In genomic region chr1:37031419-37031818, GRCh38 we compare ENCODE assay signal across 25 cellular contexts. TPM values are rescaled to one million over a fixed set of nuclear protein-coding genes. Genes with fewer than 3 reads are reported as not detected.
"Had no signal": no experiment of that assay in that cellular context is flagged by ENCODE, and none has a peak within 500 bp of the region (broad histone marks: within the 10 kb centered on the region; RNA-seq: fewer than 3 reads in every experiment).

No MANE protein-coding gene starts in this region.

- DNase-seq: esophagus squamous epithelium; foreskin fibroblast; left colon; left ventricle myocardium superior; mesenchymal stem cell; midbrain; occipital lobe; sigmoid colon; stimulated activated CD4-positive, alpha-beta T cell treated with anti-CD3 and anti-CD28 coated beads, Interleukin-2, amount 100 ng/mL, for 24 hours; stimulated activated CD4-positive, alpha-beta T cell treated with anti-CD3 and anti-CD28 coated beads, Interleukin-4, amount 100 ng/mL, for 4 hours; stimulated activated naive B cell treated with anti-CD40 and anti-IgM and Interleukin-4, amounts not matched to agents 10 μg/mL and 1 μg/mL and 100 μg/mL, for 72 hours; stimulated activated naive CD8-positive, alpha-beta T cell treated with anti-CD3 and anti-CD28 coated beads, Interleukin-15, amount 100 ng/mL, for 72 hours; testis; upper lobe of right lung had no signal

- H3K27ac Mint-ChIP-seq: dendritic cell treated with granulocyte-macrophage colony-stimulating factor and Interleukin-4, amounts not matched to agents 40 ng/mL and 50 ng/mL, for 4 days; nephron; stimulated activated naive B cell treated with anti-CD40 and anti-IgM and Interleukin-4, amounts not matched to agents 10 μg/mL and 1 μg/mL and 100 μg/mL, for 72 hours; stimulated activated naive CD8-positive, alpha-beta T cell treated with anti-CD3 and anti-CD28 coated beads, Interleukin-15, amount 100 ng/mL, for 72 hours had no signal

- H3K36me3 Mint-ChIP-seq: stimulated activated naive B cell treated with anti-CD40 and anti-IgM and Interleukin-4, amounts not matched to agents 10 μg/mL and 1 μg/mL and 100 μg/mL, for 72 hours had no signal

- H3K27me3 ChIP-seq: testis, vagina had no signal

- H3K36me3 ChIP-seq: esophagus squamous epithelium, gastroesophageal sphincter, right atrium auricular region, sigmoid colon, tibial nerve, upper lobe of right lung, vagina had no signal

- H3K4me1 ChIP-seq: upper lobe of right lung had no signal

- H3K4me3 ChIP-seq: esophagus squamous epithelium, hepatocyte, lung, right atrium auricular region, skin epidermis, testis, upper lobe of right lung, vagina had no signal

- H3K27ac ChIP-seq: esophagus squamous epithelium, gastroesophageal sphincter, hepatocyte, right atrium auricular region, sigmoid colon, skin epidermis, testis, upper lobe of right lung, vagina had no signal

- H3K9me3 Mint-ChIP-seq: dendritic cell treated with granulocyte-macrophage colony-stimulating factor and Interleukin-4, amounts not matched to agents 40 ng/mL and 50 ng/mL, for 4 days; nephron; stimulated activated naive B cell treated with anti-CD40 and anti-IgM and Interleukin-4, amounts not matched to agents 10 μg/mL and 1 μg/mL and 100 μg/mL, for 72 hours; stimulated activated naive CD8-positive, alpha-beta T cell treated with anti-CD3 and anti-CD28 coated beads, Interleukin-15, amount 100 ng/mL, for 72 hours had no signal

- H3K4me2 ChIP-seq: hepatocyte had no signal

- H3K9me3 ChIP-seq: esophagus squamous epithelium, gastroesophageal sphincter, right atrium auricular region, sigmoid colon, testis, tibial nerve, upper lobe of right lung, vagina had no signal

- H3K4me3 Mint-ChIP-seq: dendritic cell treated with granulocyte-macrophage colony-stimulating factor and Interleukin-4, amounts not matched to agents 40 ng/mL and 50 ng/mL, for 4 days; stimulated activated naive B cell treated with anti-CD40 and anti-IgM and Interleukin-4, amounts not matched to agents 10 μg/mL and 1 μg/mL and 100 μg/mL, for 72 hours; stimulated activated naive CD8-positive, alpha-beta T cell treated with anti-CD3 and anti-CD28 coated beads, Interleukin-15, amount 100 ng/mL, for 72 hours had no signal

- H2AFZ ChIP-seq: hepatocyte had no signal

RNA-seq across cellular contexts. Expression of gene GRIK3, which starts 2.9 kb away (rescaled TPM):
- total RNA-seq: epithelial cell of proximal tubule, pulmonary artery endothelial cell, upper lobe of right lung had no signal
- polyA plus RNA-seq: hepatocyte had no signal
